In the genomic region with DNA sequence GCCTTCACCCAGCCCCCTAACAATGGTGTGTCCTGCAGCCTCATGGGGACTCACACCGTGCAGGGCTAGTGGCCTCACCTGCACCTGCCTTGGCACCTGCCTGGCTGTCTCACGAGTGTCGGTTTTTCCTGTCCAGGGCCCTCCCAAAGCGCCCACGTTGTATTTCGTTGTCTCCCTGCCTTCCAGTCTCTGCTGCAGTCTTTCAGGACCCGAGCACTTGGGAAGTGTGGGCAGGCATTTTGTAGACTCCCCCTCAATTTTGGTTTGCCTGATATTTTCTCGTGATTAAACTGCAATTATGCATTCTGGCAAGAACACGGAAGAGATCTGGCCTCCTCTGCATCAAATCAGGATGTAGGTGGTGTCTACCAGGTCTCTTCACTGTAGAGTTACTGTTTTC, we compare ENCODE assay signal across 17 cellular contexts. TPM values are rescaled to one million over a fixed set of nuclear protein-coding genes. Genes with fewer than 3 reads are reported as not detected.
DNase-seq lines count a peak whose midpoint lies in the region; ATAC-seq and TF ChIP-seq lines count a peak whose summit lies in the region.
"Had no signal": no experiment of that assay in that cellular context is flagged by ENCODE, and none has a peak within 500 bp of the region (broad histone marks: within the 10 kb centered on the region; RNA-seq: fewer than 3 reads in every experiment).

No MANE protein-coding gene starts in this region.

- peaks cover 7% of the 10 kb centered on the region for H3K4me1 ChIP-seq in CD4-positive, CD25-positive, alpha-beta regulatory T cell (ENCODE audit: control insufficient read depth, insufficient read depth, low read length, poor library complexity, severe bottlenecking)
- H3K4me1 ChIP-seq: Peyer's patch had no signal

- TF ChIP-seq CTCF in NB4 (IDR thresholded peaks at IDR 0.05; ENCODE audit: low read depth, low read length): no peak
- TF ChIP-seq CTCF in nephron progenitor cell (IDR thresholded peaks at IDR 0.05): no peak

- no peaks in the 10 kb centered on the region for H3K27me3 ChIP-seq in CD4-positive, CD25-positive, alpha-beta regulatory T cell (ENCODE audit: control insufficient read depth, insufficient read depth, low read length)
- H3K27me3 ChIP-seq: Peyer's patch had no signal

- peak; percentile 9 for DNase-seq in activated T-cell treated with anti-CD3 and anti-CD28 coated beads, Interleukin-2, amount 50 U/mL, for 1 hour
- DNase-seq in activated T-cell treated with anti-CD3 and anti-CD28 coated beads for 4 hours (no peak), NB4 (ENCODE audit: low read depth) (peak; percentile 55), nephron progenitor cell (no peak)
- no peak for DNase-seq in CD4-positive, CD25-positive, alpha-beta regulatory T cell
- DNase-seq in stimulated activated effector memory CD8-positive, alpha-beta T cell treated with anti-CD3 and anti-CD28 coated beads, Interleukin-12 subunit alpha, Interleukin-12 subunit beta, amount 100 ng/mL, for 72 hours (ENCODE audit: low spot score in 2 of 2): no peak
- DNase-seq: AML-193; CD8-positive, alpha-beta T cell; DND-41; GDM1; HCEC 1CT; MV-4-11; NCI-H1436 treated with DMSO at 0.1 percent for 48 hours; NCI-H2081 treated with DMSO at 0.1 percent for 48 hours; Right ventricle myocardium superior had no signal

- no peaks in the 10 kb centered on the region for H3K9me3 ChIP-seq in CD4-positive, CD25-positive, alpha-beta regulatory T cell (ENCODE audit: control insufficient read depth in 2 of 2, low read length in 2 of 2)
- H3K9me3 ChIP-seq: Peyer's patch had no signal

- H3K4me3 ChIP-seq in CD4-positive, CD25-positive, alpha-beta regulatory T cell (ENCODE audit: low read depth, low read length): no peak overlapping the region
- H3K4me3 ChIP-seq in NB4 (ENCODE audit: low read depth, low read length): peak overlapping the region; percentile 40
- H3K4me3 ChIP-seq: Peyer's patch had no signal

- H3K4me1 Mint-ChIP-seq in CD4-positive, CD25-positive, alpha-beta regulatory T cell: peaks cover 0 to 12% (median 4%) of the 10 kb centered on the region in 4 donors
- peaks cover 11% of the 10 kb centered on the region for H3K4me1 Mint-ChIP-seq in nephron progenitor cell
- H3K4me1 Mint-ChIP-seq in stimulated activated effector memory CD8-positive, alpha-beta T cell treated with anti-CD3 and anti-CD28 coated beads, Interleukin-12 subunit alpha, Interleukin-12 subunit beta, amount 100 ng/mL, for 72 hours: peaks cover 21% of the 10 kb centered on the region

- H3K27ac Mint-ChIP-seq in CD4-positive, CD25-positive, alpha-beta regulatory T cell: peak overlapping the region in 2 of 3 donors; percentile 31 to 82
- peak overlapping the region; percentile 95 for H3K27ac Mint-ChIP-seq in nephron progenitor cell
- H3K27ac Mint-ChIP-seq in stimulated activated effector memory CD8-positive, alpha-beta T cell treated with anti-CD3 and anti-CD28 coated beads, Interleukin-12 subunit alpha, Interleukin-12 subunit beta, amount 100 ng/mL, for 72 hours: no peak overlapping the region
- H3K27ac Mint-ChIP-seq: CD8-positive, alpha-beta T cell had no signal

- H3K36me3 Mint-ChIP-seq in CD4-positive, CD25-positive, alpha-beta regulatory T cell: peaks cover 9% of the 10 kb centered on the region
- peaks cover 45% of the 10 kb centered on the region for H3K36me3 Mint-ChIP-seq in nephron progenitor cell (ENCODE audit: low read depth)
- peaks cover 95% of the 10 kb centered on the region for H3K36me3 Mint-ChIP-seq in stimulated activated effector memory CD8-positive, alpha-beta T cell treated with anti-CD3 and anti-CD28 coated beads, Interleukin-12 subunit alpha, Interleukin-12 subunit beta, amount 100 ng/mL, for 72 hours

- no peaks in the 10 kb centered on the region for H3K9me3 Mint-ChIP-seq in CD4-positive, CD25-positive, alpha-beta regulatory T cell
- H3K9me3 Mint-ChIP-seq in nephron progenitor cell: no peaks in the 10 kb centered on the region
- no peaks in the 10 kb centered on the region for H3K9me3 Mint-ChIP-seq in stimulated activated effector memory CD8-positive, alpha-beta T cell treated with anti-CD3 and anti-CD28 coated beads, Interleukin-12 subunit alpha, Interleukin-12 subunit beta, amount 100 ng/mL, for 72 hours
- H3K9me3 Mint-ChIP-seq: CD8-positive, alpha-beta T cell had no signal

- H3K27me3 Mint-ChIP-seq in CD4-positive, CD25-positive, alpha-beta regulatory T cell: no peaks in the 10 kb centered on the region
- H3K27me3 Mint-ChIP-seq in nephron progenitor cell (ENCODE audit: low read depth, poor library complexity): no peaks in the 10 kb centered on the region

- no peak for TF ChIP-seq POLR2A in NB4 (IDR thresholded peaks at IDR 0.05; ENCODE audit: extremely low read depth, insufficient read length)

- no peak overlapping the region for H3K4me3 Mint-ChIP-seq in CD4-positive, CD25-positive, alpha-beta regulatory T cell
- H3K4me3 Mint-ChIP-seq in nephron progenitor cell: no peak overlapping the region
- no peak overlapping the region for H3K4me3 Mint-ChIP-seq in stimulated activated effector memory CD8-positive, alpha-beta T cell treated with anti-CD3 and anti-CD28 coated beads, Interleukin-12 subunit alpha, Interleukin-12 subunit beta, amount 100 ng/mL, for 72 hours
- H3K4me3 Mint-ChIP-seq: CD8-positive, alpha-beta T cell had no signal

- peaks cover 20% of the 10 kb centered on the region for H3K36me3 ChIP-seq in CD4-positive, CD25-positive, alpha-beta regulatory T cell (ENCODE audit: control insufficient read depth, insufficient read depth, low read length)

- no peak for ATAC-seq in CD4-positive, CD25-positive, alpha-beta regulatory T cell (ENCODE audit: low read depth in 2 of 2)
- ATAC-seq in stimulated activated effector memory CD8-positive, alpha-beta T cell treated with anti-CD3 and anti-CD28 coated beads, Interleukin-12 subunit alpha, Interleukin-12 subunit beta, amount 100 ng/mL, for 72 hours: no peak
- no peak for ATAC-seq in GM19328 (IDR thresholded peaks at IDR 0.05; ENCODE audit: unreplicated experiment)
- ATAC-seq: CD8-positive, alpha-beta T cell had no signal

- no peak overlapping the region for H3K27ac ChIP-seq in CD4-positive, CD25-positive, alpha-beta regulatory T cell (ENCODE audit: insufficient read depth, low read length, poor library complexity, severe bottlenecking)
- H3K27ac ChIP-seq: Peyer's patch had no signal

RNA-seq across cellular contexts. Expression of a gene that starts 17.9 kb away (rescaled TPM):
- total RNA-seq in CD4-positive, CD25-positive, alpha-beta regulatory T cell: 20.2 TPM
- 10 to 100 TPM; 21.2 to 35.1 (median 30.5) TPM for polyA plus RNA-seq in CD4-positive, CD25-positive, alpha-beta regulatory T cell

Comparison
In these comparisons a context has a peak if more than half of its experiments do, and no peak if none do; other contexts are left out.
1. DNase-seq: peak in activated T-cell treated with anti-CD3 and anti-CD28 coated beads, Interleukin-2, amount 50 U/mL, for 1 hour (single experiment) and NB4 (single experiment); none in activated T-cell treated with anti-CD3 and anti-CD28 coated beads for 4 hours (single experiment), CD4-positive, CD25-positive, alpha-beta regulatory T cell (0 of 3), nephron progenitor cell (single experiment) and stimulated activated effector memory CD8-positive, alpha-beta T cell treated with anti-CD3 and anti-CD28 coated beads, Interleukin-12 subunit alpha, Interleukin-12 subunit beta, amount 100 ng/mL, for 72 hours (0 of 2).